In the genomic region with DNA sequence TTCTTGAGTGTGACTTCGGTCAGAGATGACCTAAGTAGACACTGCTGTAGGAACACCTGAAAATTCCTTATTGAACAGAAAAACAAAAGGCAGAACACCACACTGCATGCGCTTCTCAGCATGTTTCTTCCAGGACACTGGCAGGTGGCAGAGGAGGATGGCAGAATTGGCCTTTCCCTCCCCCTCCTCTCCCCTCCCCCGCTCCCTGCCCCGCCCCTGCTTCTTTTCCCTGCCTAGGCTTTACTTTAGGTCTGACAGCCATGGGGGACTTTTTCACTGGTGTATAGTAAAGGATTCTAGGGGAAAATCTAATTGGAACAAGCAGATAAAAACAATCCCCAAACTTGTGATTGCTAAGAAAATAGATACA, we compare ENCODE assay signal across 31 cellular contexts.
DNase-seq lines count a peak whose midpoint lies in the region; ATAC-seq and TF ChIP-seq lines count a peak whose summit lies in the region.
"Had no signal": no experiment of that assay in that cellular context is flagged by ENCODE, and none has a peak within 500 bp of the region (broad histone marks: within the 10 kb centered on the region; RNA-seq: fewer than 3 reads in every experiment).

No MANE protein-coding gene starts in this region.

- no peak overlapping the region for H3K4me3 ChIP-seq in HUES48 (ENCODE audit: low read depth, low read length)
- H3K4me3 ChIP-seq in SK-N-MC: no peak overlapping the region
- no peak overlapping the region for H3K4me3 ChIP-seq in neural progenitor cell
- H3K4me3 ChIP-seq: cardiac muscle cell, gastroesophageal sphincter, mucosa of descending colon, spleen, suprapubic skin had no signal

- no peaks in the 10 kb centered on the region for H3K27me3 Mint-ChIP-seq in neural progenitor cell (ENCODE audit: insufficient read depth, low read depth)
- H3K27me3 Mint-ChIP-seq: activated T-helper 17 cell treated with anti-CD3 and anti-CD28 coated beads, Interleukin-2, amount 50 U/mL, for 72 hours; CD4-positive, alpha-beta memory T cell; IgD-negative memory B cell had no signal

- H3K4me3 Mint-ChIP-seq in neural progenitor cell: no peak overlapping the region
- H3K4me3 Mint-ChIP-seq: activated T-helper 17 cell treated with anti-CD3 and anti-CD28 coated beads, Interleukin-2, amount 50 U/mL, for 72 hours; CD4-positive, alpha-beta memory T cell; IgD-negative memory B cell; neural crest cell; stimulated activated effector memory CD8-positive, alpha-beta T cell treated with anti-CD3 and anti-CD28 coated beads, Interleukin-12 subunit alpha, Interleukin-12 subunit beta, amount 100 ng/mL, for 72 hours had no signal

- H3K27me3 ChIP-seq in HUES48 (ENCODE audit: control insufficient read depth, insufficient read depth, low read length): no peaks in the 10 kb centered on the region
- H3K27me3 ChIP-seq in neural progenitor cell: no peaks in the 10 kb centered on the region
- H3K27me3 ChIP-seq: gastroesophageal sphincter, spleen, suprapubic skin had no signal

- ATAC-seq in GM18867 (IDR thresholded peaks at IDR 0.05; ENCODE audit: unreplicated experiment) (no peak), GM18858 (IDR thresholded peaks at IDR 0.05; ENCODE audit: unreplicated experiment) (no peak)
- ATAC-seq: activated naive CD4-positive, alpha-beta T cell treated with anti-CD3 and anti-CD28 coated beads, Interleukin-2, amount 50 U/mL, for 72 hours; activated T-helper 17 cell treated with anti-CD3 and anti-CD28 coated beads, Interleukin-2, amount 50 U/mL, for 72 hours; gastroesophageal sphincter; mucosa of descending colon; right cardiac atrium; stimulated activated effector memory CD8-positive, alpha-beta T cell treated with anti-CD3 and anti-CD28 coated beads, Interleukin-12 subunit alpha, Interleukin-12 subunit beta, amount 100 ng/mL, for 72 hours had no signal

- H3K27ac ChIP-seq in HUES48 (ENCODE audit: low read depth, low read length): peak overlapping the region; percentile 26
- peak overlapping the region; percentile 54; the same call in 1 of the 2 replicates for H3K27ac ChIP-seq in SK-N-MC
- H3K27ac ChIP-seq in neural progenitor cell: no peak overlapping the region
- H3K27ac ChIP-seq: cardiac muscle cell, gastroesophageal sphincter, spleen, suprapubic skin had no signal

- H3K36me3 ChIP-seq in HUES48 (ENCODE audit: control insufficient read depth, insufficient read depth, low read length): peaks cover 61% of the 10 kb centered on the region
- peaks cover 53% of the 10 kb centered on the region for H3K36me3 ChIP-seq in SK-N-MC (ENCODE audit: insufficient read depth, low read length)
- H3K36me3 ChIP-seq in neural progenitor cell: peaks cover 4% of the 10 kb centered on the region

- H3K4me1 Mint-ChIP-seq in neural progenitor cell: peaks cover 48% of the 10 kb centered on the region
- H3K4me1 Mint-ChIP-seq: IgD-negative memory B cell had no signal

- H3K9me3 Mint-ChIP-seq in neural progenitor cell: no peaks in the 10 kb centered on the region
- H3K9me3 Mint-ChIP-seq: activated naive CD4-positive, alpha-beta T cell treated with anti-CD3 and anti-CD28 coated beads, Interleukin-2, amount 50 U/mL, for 72 hours; activated T-helper 17 cell treated with anti-CD3 and anti-CD28 coated beads, Interleukin-2, amount 50 U/mL, for 72 hours; CD4-positive, alpha-beta memory T cell; IgD-negative memory B cell; neural crest cell; stimulated activated effector memory CD8-positive, alpha-beta T cell treated with anti-CD3 and anti-CD28 coated beads, Interleukin-12 subunit alpha, Interleukin-12 subunit beta, amount 100 ng/mL, for 72 hours had no signal

- peaks cover 16% of the 10 kb centered on the region for H3K4me1 ChIP-seq in HUES48 (ENCODE audit: control insufficient read depth, insufficient read depth, low read length)
- H3K4me1 ChIP-seq in neural progenitor cell: peaks cover 28% of the 10 kb centered on the region
- H3K4me1 ChIP-seq: spleen, suprapubic skin had no signal

- H3K9ac ChIP-seq in HUES48 (ENCODE audit: low read depth, low read length) (no peak overlapping the region), SK-N-MC (ENCODE audit: insufficient read length) (no peak overlapping the region), neural progenitor cell (no peak overlapping the region)

- H3K79me2 ChIP-seq in neural progenitor cell (ENCODE audit: low read depth): no peaks in the 10 kb centered on the region

- no peak overlapping the region for H3K27ac Mint-ChIP-seq in neural progenitor cell
- H3K27ac Mint-ChIP-seq: activated T-helper 17 cell treated with anti-CD3 and anti-CD28 coated beads, Interleukin-2, amount 50 U/mL, for 72 hours; IgD-negative memory B cell; stimulated activated effector memory CD8-positive, alpha-beta T cell treated with anti-CD3 and anti-CD28 coated beads, Interleukin-12 subunit alpha, Interleukin-12 subunit beta, amount 100 ng/mL, for 72 hours had no signal

- TF ChIP-seq CTCF in neural progenitor cell (IDR thresholded peaks at IDR 0.05): no peak

- peaks cover 17% of the 10 kb centered on the region for H3K36me3 Mint-ChIP-seq in neural progenitor cell

- peaks cover 6% of the 10 kb centered on the region for H3F3A ChIP-seq in neural progenitor cell (ENCODE audit: low read depth)

- H4K20me1 ChIP-seq in neural progenitor cell (ENCODE audit: low read depth): no peaks in the 10 kb centered on the region

- H3K4me2 ChIP-seq in neural progenitor cell: peak overlapping the region; percentile 59

- H3K9me3 ChIP-seq in HUES48 (ENCODE audit: control insufficient read depth, insufficient read depth, low read length) (no peaks in the 10 kb centered on the region), SK-N-MC (ENCODE audit: low read depth, low read length) (no peaks in the 10 kb centered on the region), neural progenitor cell (ENCODE audit: low read depth) (no peaks in the 10 kb centered on the region)
- H3K9me3 ChIP-seq: gastroesophageal sphincter, mucosa of descending colon, spleen, suprapubic skin had no signal

- no peak for DNase-seq in SK-N-MC (ENCODE audit: low read depth, low spot score)
- peak; percentile 3 for DNase-seq in iPS DF 4.7 (ENCODE audit: extremely low read depth, low spot score)
- peak; percentile 68 for DNase-seq in neural progenitor cell (ENCODE audit: low spot score)
- no peak for DNase-seq in C1 segment of cervical spinal cord (lab: John Stamatoyannopoulos, UW)
- DNase-seq: activated CD4-positive, CD25-positive, alpha-beta regulatory T cell; activated CD8-positive, alpha-beta memory T cell treated with anti-CD3 and anti-CD28 coated beads, Interleukin-2, amount 50 U/mL, for 4 hours; CD4-positive, alpha-beta memory T cell; dermis blood vessel endothelial cell; hypothalamus; islet precursor cell; mucosa of descending colon; NCI-H1092; NCI-H1694 treated with DMSO at 0.1 percent for 48 hours; NCI-H2171 treated with DMSO at 0.1 percent for 48 hours; NCI-H524 treated with DMSO at 0.1 percent for 48 hours; posterior cingulate gyrus; right cardiac atrium; SIG-M5; spleen; stimulated activated CD4-positive, alpha-beta T cell treated with anti-CD3 and anti-CD28 coated beads, Interleukin-4, amount 100 ng/mL, for 24 hours had no signal

- H2AFZ ChIP-seq in neural progenitor cell (replicated peaks): no peak overlapping the region

Comparison
In these comparisons a context has a peak if more than half of its experiments do, and no peak if none do; other contexts are left out.
1. DNase-seq: peak in iPS DF 4.7 (single experiment) and neural progenitor cell (single experiment); none in SK-N-MC (single experiment) and C1 segment of cervical spinal cord (0 of 14).